ENCODE assay signal across 10 cellular contexts in the genomic region with DNA sequence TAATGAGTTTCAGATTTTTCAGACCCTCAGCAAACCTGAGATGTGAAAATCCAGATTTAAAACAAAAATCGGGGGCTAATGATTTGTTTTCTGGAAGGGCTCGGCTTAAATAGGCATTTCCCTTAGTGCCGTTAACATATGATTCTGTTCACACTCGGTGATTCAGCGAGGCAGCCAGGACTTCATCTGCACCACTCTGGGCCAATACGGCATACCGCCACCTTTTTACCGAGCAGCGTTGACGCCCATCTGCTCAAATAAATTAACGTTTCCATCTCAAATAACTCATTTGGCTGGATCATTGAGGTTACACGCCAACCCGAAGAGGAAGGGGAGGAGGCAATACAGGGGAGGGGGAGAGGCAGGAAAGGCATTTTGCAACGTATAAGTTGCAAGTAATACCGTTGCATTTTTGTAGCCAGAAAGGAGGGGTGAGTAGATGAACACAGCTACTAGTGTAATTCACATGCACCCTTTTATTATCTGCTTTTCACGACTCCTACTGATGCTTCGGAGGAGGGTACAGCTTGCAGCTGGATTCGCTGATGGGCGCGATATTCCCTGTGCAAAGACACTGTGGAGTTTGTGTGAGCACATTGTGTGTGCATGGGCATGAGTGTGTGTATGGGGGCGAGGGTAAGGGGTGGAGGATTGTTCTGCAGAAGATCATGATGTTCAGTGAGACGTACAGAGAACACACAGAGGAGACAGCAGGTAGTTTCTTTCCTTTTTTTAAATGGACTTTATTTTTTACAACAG. TPM values are rescaled to one million over a fixed set of nuclear protein-coding genes. Genes with fewer than 3 reads are reported as not detected.
A peak's percentile ranks its signal among the peaks of the same experiment; 100 is the strongest.
DNase-seq lines count a peak whose midpoint lies in the region; ATAC-seq and TF ChIP-seq lines count a peak whose summit lies in the region.
"Had no signal": no experiment of that assay in that cellular context is flagged by ENCODE, and none has a peak within 500 bp of the region (broad histone marks: within the 10 kb centered on the region; RNA-seq: fewer than 3 reads in every experiment).

No MANE protein-coding gene starts in this region.

- H3K9ac ChIP-seq in adipocyte (ENCODE audit: low read length): peak overlapping the region; percentile 70

- no peak overlapping the region for H3K4me3 ChIP-seq in GM23338
- H3K4me3 ChIP-seq in adipocyte (ENCODE audit: low read length): peak overlapping the region; percentile 81
- H3K4me3 ChIP-seq in lower lobe of right lung: peak overlapping the region; percentile 2

- no peaks in the 10 kb centered on the region for H3F3A ChIP-seq in GM23338 (replicated peaks; ENCODE audit: low read depth)

- H3K27me3 Mint-ChIP-seq in GM23338 (ENCODE audit: insufficient read depth, low read depth, poor library complexity): peaks cover 2% of the 10 kb centered on the region

- DNase-seq in AG08395 (ENCODE audit: low spot score) (peak; percentile 48), GM23338 (ENCODE audit: low spot score) (no peak), adipocyte (ENCODE audit: low read depth) (no peak), lower lobe of right lung (no peak), NCI-H2029 (lab: John Stamatoyannopoulos, UW) (no peak), medulla oblongata (ENCODE audit: extremely low spot score) (no peak)

- ATAC-seq in GM23338 (peak; percentile 14; the same call in 1 of the 3 replicates), lower lobe of right lung (no peak), HG03442 (IDR thresholded peaks at IDR 0.05; ENCODE audit: unreplicated experiment) (no peak), HG02623 (IDR thresholded peaks at IDR 0.05; ENCODE audit: unreplicated experiment) (no peak)

- H3K4me1 ChIP-seq in GM23338 (ENCODE audit: insufficient read depth) (peaks cover 33% of the 10 kb centered on the region), adipocyte (ENCODE audit: control insufficient read depth, insufficient read depth, low read length) (peaks cover 41% of the 10 kb centered on the region), lower lobe of right lung (peaks cover 10% of the 10 kb centered on the region)

- intact Hi-C loops in lower lobe of right lung (cut with DNase I): loop anchor here (10.0 kb wide), 1 partner anchor 50 kb away; no protein-coding TSS in a partner anchor

- no peaks in the 10 kb centered on the region for H3K9me2 ChIP-seq in GM23338 (ENCODE audit: insufficient read depth)

- peaks cover 11% of the 10 kb centered on the region for H3K36me3 Mint-ChIP-seq in GM23338 (ENCODE audit: low read depth)

- H2AFZ ChIP-seq in GM23338: peak overlapping the region; percentile 90

- H3K27ac Mint-ChIP-seq in GM23338: no peak overlapping the region
- H3K27ac Mint-ChIP-seq: T-helper 1 cell treated with Interleukin-12 subunit alpha and Interleukin-12 subunit beta and Interleukin-4 antibody, amounts not matched to agents 30 μg/mL and 1 μg/mL, for 36 hours had no signal

- H3K9me3 Mint-ChIP-seq in GM23338: peaks cover 15% of the 10 kb centered on the region
- H3K9me3 Mint-ChIP-seq: T-helper 1 cell treated with Interleukin-12 subunit alpha and Interleukin-12 subunit beta and Interleukin-4 antibody, amounts not matched to agents 30 μg/mL and 1 μg/mL, for 36 hours had no signal

- peak overlapping the region; percentile 65; the same call in 1 of the 2 replicates for H3K4me2 ChIP-seq in GM23338

- H3K4me1 Mint-ChIP-seq in GM23338: peaks cover 42% of the 10 kb centered on the region

- H3K79me2 ChIP-seq in GM23338 (replicated peaks; ENCODE audit: insufficient read depth): no peaks in the 10 kb centered on the region

- TF ChIP-seq CTCF in GM23338 (conservative IDR thresholded peaks at IDR 0.05; ENCODE audit: low read depth in 2 of 2): no peak
- TF ChIP-seq CTCF in lower lobe of right lung (IDR thresholded peaks at IDR 0.05): no peak

- no peak overlapping the region for H3K4me3 Mint-ChIP-seq in GM23338
- H3K4me3 Mint-ChIP-seq: T-helper 1 cell treated with Interleukin-12 subunit alpha and Interleukin-12 subunit beta and Interleukin-4 antibody, amounts not matched to agents 30 μg/mL and 1 μg/mL, for 36 hours had no signal

- H4K20me1 ChIP-seq in GM23338 (replicated peaks; ENCODE audit: insufficient read depth): no peaks in the 10 kb centered on the region

- H3K27me3 ChIP-seq in GM23338 (ENCODE audit: insufficient read depth) (no peaks in the 10 kb centered on the region), adipocyte (replicated peaks; ENCODE audit: control insufficient read depth, insufficient read depth, low read length) (no peaks in the 10 kb centered on the region), lower lobe of right lung (ENCODE audit: low read depth) (no peaks in the 10 kb centered on the region)

- no peaks in the 10 kb centered on the region for H3K9me3 ChIP-seq in adipocyte (ENCODE audit: control insufficient read depth, low read length)
- no peaks in the 10 kb centered on the region for H3K9me3 ChIP-seq in lower lobe of right lung

- H3K36me3 ChIP-seq in GM23338 (ENCODE audit: insufficient read depth) (no peaks in the 10 kb centered on the region), adipocyte (ENCODE audit: control insufficient read depth, insufficient read depth, low read length, severe bottlenecking) (no peaks in the 10 kb centered on the region), lower lobe of right lung (no peaks in the 10 kb centered on the region)

- no peak overlapping the region for H3K27ac ChIP-seq in GM23338 (ENCODE audit: low read depth)
- H3K27ac ChIP-seq in lower lobe of right lung: no peak overlapping the region

TF ChIP-seq in GM23338, 12 proteins besides CTCF, POLR2A, EP300 and RAD21:
- TF ChIP-seq, protein P1, sequence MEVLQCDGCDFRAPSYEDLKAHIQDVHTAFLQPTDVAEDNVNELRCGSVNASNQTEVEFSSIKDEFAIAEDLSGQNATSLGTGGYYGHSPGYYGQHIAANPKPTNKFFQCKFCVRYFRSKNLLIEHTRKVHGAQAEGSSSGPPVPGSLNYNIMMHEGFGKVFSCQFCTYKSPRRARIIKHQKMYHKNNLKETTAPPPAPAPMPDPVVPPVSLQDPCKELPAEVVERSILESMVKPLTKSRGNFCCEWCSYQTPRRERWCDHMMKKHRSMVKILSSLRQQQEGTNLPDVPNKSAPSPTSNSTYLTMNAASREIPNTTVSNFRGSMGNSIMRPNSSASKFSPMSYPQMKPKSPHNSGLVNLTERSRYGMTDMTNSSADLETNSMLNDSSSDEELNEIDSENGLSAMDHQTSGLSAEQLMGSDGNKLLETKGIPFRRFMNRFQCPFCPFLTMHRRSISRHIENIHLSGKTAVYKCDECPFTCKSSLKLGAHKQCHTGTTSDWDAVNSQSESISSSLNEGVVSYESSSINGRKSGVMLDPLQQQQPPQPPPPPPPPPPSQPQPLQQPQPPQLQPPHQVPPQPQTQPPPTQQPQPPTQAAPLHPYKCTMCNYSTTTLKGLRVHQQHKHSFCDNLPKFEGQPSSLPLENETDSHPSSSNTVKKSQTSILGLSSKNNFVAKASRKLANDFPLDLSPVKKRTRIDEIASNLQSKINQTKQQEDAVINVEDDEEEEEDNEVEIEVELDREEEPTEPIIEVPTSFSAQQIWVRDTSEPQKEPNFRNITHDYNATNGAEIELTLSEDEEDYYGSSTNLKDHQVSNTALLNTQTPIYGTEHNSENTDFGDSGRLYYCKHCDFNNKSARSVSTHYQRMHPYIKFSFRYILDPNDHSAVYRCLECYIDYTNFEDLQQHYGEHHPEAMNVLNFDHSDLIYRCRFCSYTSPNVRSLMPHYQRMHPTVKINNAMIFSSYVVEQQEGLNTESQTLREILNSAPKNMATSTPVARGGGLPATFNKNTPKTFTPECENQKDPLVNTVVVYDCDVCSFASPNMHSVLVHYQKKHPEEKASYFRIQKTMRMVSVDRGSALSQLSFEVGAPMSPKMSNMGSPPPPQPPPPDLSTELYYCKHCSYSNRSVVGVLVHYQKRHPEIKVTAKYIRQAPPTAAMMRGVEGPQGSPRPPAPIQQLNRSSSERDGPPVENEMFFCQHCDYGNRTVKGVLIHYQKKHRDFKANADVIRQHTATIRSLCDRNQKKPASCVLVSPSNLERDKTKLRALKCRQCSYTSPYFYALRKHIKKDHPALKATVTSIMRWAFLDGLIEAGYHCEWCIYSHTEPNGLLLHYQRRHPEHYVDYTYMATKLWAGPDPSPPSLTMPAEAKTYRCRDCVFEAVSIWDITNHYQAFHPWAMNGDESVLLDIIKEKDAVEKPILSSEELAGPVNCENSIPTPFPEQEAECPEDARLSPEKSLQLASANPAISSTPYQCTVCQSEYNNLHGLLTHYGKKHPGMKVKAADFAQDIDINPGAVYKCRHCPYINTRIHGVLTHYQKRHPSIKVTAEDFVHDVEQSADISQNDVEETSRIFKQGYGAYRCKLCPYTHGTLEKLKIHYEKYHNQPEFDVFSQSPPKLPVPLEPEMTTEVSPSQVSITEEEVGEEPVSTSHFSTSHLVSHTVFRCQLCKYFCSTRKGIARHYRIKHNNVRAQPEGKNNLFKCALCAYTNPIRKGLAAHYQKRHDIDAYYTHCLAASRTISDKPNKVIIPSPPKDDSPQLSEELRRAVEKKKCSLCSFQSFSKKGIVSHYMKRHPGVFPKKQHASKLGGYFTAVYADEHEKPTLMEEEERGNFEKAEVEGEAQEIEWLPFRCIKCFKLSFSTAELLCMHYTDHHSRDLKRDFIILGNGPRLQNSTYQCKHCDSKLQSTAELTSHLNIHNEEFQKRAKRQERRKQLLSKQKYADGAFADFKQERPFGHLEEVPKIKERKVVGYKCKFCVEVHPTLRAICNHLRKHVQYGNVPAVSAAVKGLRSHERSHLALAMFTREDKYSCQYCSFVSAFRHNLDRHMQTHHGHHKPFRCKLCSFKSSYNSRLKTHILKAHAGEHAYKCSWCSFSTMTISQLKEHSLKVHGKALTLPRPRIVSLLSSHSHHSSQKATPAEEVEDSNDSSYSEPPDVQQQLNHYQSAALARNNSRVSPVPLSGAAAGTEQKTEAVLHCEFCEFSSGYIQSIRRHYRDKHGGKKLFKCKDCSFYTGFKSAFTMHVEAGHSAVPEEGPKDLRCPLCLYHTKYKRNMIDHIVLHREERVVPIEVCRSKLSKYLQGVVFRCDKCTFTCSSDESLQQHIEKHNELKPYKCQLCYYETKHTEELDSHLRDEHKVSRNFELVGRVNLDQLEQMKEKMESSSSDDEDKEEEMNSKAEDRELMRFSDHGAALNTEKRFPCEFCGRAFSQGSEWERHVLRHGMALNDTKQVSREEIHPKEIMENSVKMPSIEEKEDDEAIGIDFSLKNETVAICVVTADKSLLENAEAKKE (CRISPR knock-in tag; IDR thresholded peaks at IDR 0.05): no peak
- TF ChIP-seq CREB1 (CRISPR knock-in tag; IDR thresholded peaks at IDR 0.05; ENCODE audit: low read depth): no peak
- TF ChIP-seq STAT1 (IDR thresholded peaks at IDR 0.05; ENCODE audit: unreplicated experiment): no peak
- no peak for TF ChIP-seq NANOG (IDR thresholded peaks at IDR 0.05; ENCODE audit: borderline replicate concordance)
- TF ChIP-seq EZH2 (IDR thresholded peaks at IDR 0.05; ENCODE audit: low read depth, unreplicated experiment): no peak
- no peak for TF ChIP-seq EZH2phosphoT487 (IDR thresholded peaks at IDR 0.05; ENCODE audit: unreplicated experiment)
- no peak for TF ChIP-seq POLR2AphosphoS5 (IDR thresholded peaks at IDR 0.05; ENCODE audit: low read depth)

RNA-seq across cellular contexts. Expression of a gene that starts 45.9 kb away (rescaled TPM):
- 0.54 and 1.3 TPM in 2 replicates for total RNA-seq in GM23338 (2014; rRNA removed; shearing (Covaris generic))
- polyA plus RNA-seq in GM23338 (2016; fragmentation: Nextera tagmentation; extraction: Ambion mirVana): 6.7 and 9.4 TPM in 2 replicates
- 1.9 TPM for total RNA-seq in lower lobe of right lung
- total RNA-seq: epithelial cell of proximal tubule had no signal
